Comparison of ENCODE assay signal across 8 cellular contexts in the genomic region with DNA sequence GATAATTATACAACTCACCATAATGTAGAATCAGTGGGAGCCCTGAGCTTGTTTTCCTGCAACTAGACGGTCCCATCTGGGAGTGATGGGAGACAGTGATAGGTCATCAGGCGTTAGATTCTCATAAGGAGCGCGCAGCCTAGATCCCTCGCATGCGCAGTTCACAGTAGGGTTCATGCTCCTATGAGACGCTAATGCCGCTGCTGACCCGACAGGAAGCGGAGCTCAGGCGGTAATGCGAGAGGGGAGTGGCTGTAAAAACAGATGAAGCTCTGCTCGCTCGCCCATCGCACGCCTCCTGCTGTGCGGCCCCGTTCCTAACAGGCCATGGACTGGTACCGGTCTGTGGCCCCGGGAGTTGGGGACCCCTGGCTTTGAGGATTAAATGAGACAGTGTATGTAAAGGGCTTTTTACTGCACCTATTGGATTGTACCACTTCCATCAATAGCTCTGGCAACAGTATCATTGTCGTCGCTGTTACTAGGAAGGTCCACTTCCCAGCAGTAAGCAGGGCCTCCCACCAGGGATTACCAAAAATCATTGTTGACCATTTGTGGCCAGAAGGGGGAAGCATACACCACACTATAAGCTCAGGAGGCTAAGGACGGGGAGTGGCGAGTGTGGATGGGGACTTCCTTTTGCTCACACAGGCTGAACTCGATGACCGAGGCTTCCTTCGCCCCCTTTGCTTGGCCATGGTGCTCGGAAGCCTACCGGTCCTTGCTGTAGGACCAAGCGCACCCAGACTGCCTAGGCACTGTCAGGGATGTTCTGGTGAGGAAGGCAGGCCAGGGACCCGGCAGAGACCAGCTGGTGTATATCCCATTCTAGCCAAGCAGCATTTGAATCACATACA. TPM values are rescaled to one million over a fixed set of nuclear protein-coding genes. Genes with fewer than 3 reads are reported as not detected.
DNase-seq lines count a peak whose midpoint lies in the region; ATAC-seq and TF ChIP-seq lines count a peak whose summit lies in the region.

No MANE protein-coding gene starts in this region.

- H3K27me3 Mint-ChIP-seq in CD4-positive, alpha-beta T cell, result no peaks in the 10 kb centered on the region
- H3K27me3 Mint-ChIP-seq in effector memory CD8-positive, alpha-beta T cell, result no peaks in the 10 kb centered on the region
- H3K27me3 Mint-ChIP-seq in memory B cell, result no peaks in the 10 kb centered on the region

- peak; percentile 42 to 68 (median 54) for DNase-seq in CD4-positive, alpha-beta T cell
- peak; percentile 87 for DNase-seq in NCI-H774 (lab: John Stamatoyannopoulos, UW)
- peak; percentile 30 to 59 for DNase-seq in activated CD8-positive, alpha-beta memory T cell treated with anti-CD3 and anti-CD28 coated beads for 4 hours (ENCODE audit: low read depth in 2 of 2)
- DNase-seq in effector memory CD8-positive, alpha-beta T cell, result peak; percentile 56 to 64 (median 60)
- peak; percentile 63 to 72 for DNase-seq in memory B cell (ENCODE audit: low spot score in 2 of 2)
- peak; percentile 57 for DNase-seq in stimulated activated CD8-positive, alpha-beta memory T cell treated with anti-CD3 and anti-CD28 coated beads, Interleukin-12 subunit alpha, Interleukin-12 subunit beta, amount 100 ng/mL, for 1 hour (ENCODE audit: low read depth)

- TF ChIP-seq CTCF in CD4-positive, alpha-beta T cell (IDR thresholded peaks at IDR 0.05), result peak; percentile 75

- H3K4me1 Mint-ChIP-seq in CD4-positive, alpha-beta T cell (ENCODE audit: low read depth), result peaks cover 18% of the 10 kb centered on the region
- peaks cover 11 to 14% of the 10 kb centered on the region in 2 donors for H3K4me1 Mint-ChIP-seq in effector memory CD8-positive, alpha-beta T cell (ENCODE audit: low read depth in 2 of 2)
- H3K4me1 Mint-ChIP-seq in memory B cell, result peaks cover 17% of the 10 kb centered on the region

- no peaks in the 10 kb centered on the region for H3K36me3 Mint-ChIP-seq in CD4-positive, alpha-beta T cell (ENCODE audit: low read depth)
- H3K36me3 Mint-ChIP-seq in effector memory CD8-positive, alpha-beta T cell (ENCODE audit: insufficient read depth), result no peaks in the 10 kb centered on the region
- no peaks in the 10 kb centered on the region for H3K36me3 Mint-ChIP-seq in memory B cell

- CTCF ChIA-PET in CD4-positive, alpha-beta T cell (lab: Charles Lee), result interaction anchor here (1.0 to 2.9 kb wide), 8 partner anchors 21 to 174 kb away, joined by 3 to 27 read pairs (median 6); partner anchors contain the start of genes AKR1B1 and AKR1B15

- no peaks in the 10 kb centered on the region for H3K27me3 ChIP-seq in CD4-positive, alpha-beta T cell (ENCODE audit: control insufficient read depth, insufficient read depth, low read length)

- no peaks in the 10 kb centered on the region for H3K9me3 Mint-ChIP-seq in CD4-positive, alpha-beta T cell
- no peaks in the 10 kb centered on the region for H3K9me3 Mint-ChIP-seq in effector memory CD8-positive, alpha-beta T cell
- no peaks in the 10 kb centered on the region for H3K9me3 Mint-ChIP-seq in memory B cell

- ATAC-seq in CD4-positive, alpha-beta T cell (ENCODE audit: poor library complexity), result peak; percentile 92
- ATAC-seq in GM19452 (IDR thresholded peaks at IDR 0.05; ENCODE audit: unreplicated experiment) (peak; percentile 95), HG03571 (IDR thresholded peaks at IDR 0.05; ENCODE audit: unreplicated experiment) (peak; percentile 96), memory B cell (ENCODE audit: low read depth) (peak; percentile 83)
- ATAC-seq in effector memory CD8-positive, alpha-beta T cell (replicated peaks), result peak; percentile 94

- POLR2A ChIA-PET in CD4-positive, alpha-beta T cell (lab: Charles Lee), result interaction anchor here (0.6 to 1.9 kb wide), 7 partner anchors 26 to 1971 kb away, joined by 3 to 30 read pairs (median 8); partner anchors contain the start of genes AKR1B1, AKR1B15, SLC35B4 and WDR91

- intact Hi-C loops in CD4-positive, alpha-beta T cell (cut with DNase I, micrococcal nuclease), result loop anchor here (1.0 to 10.0 kb wide), 7 partner anchors 79 to 522 kb away; no protein-coding TSS in a partner anchor

- H3K27ac ChIP-seq in CD4-positive, alpha-beta T cell (ENCODE audit: low read depth, low read length), result no peak overlapping the region

- H3K27ac Mint-ChIP-seq in CD4-positive, alpha-beta T cell, result peak overlapping the region; percentile 85
- H3K27ac Mint-ChIP-seq in effector memory CD8-positive, alpha-beta T cell, result peak overlapping the region; percentile 88 to 94
- peak overlapping the region; percentile 72 for H3K27ac Mint-ChIP-seq in memory B cell

- H3K4me3 Mint-ChIP-seq in CD4-positive, alpha-beta T cell, result peak overlapping the region; percentile 82
- H3K4me3 Mint-ChIP-seq in effector memory CD8-positive, alpha-beta T cell, result peak overlapping the region; percentile 79 to 86
- peak overlapping the region; percentile 83 for H3K4me3 Mint-ChIP-seq in memory B cell

- no peaks in the 10 kb centered on the region for H3K9me3 ChIP-seq in CD4-positive, alpha-beta T cell (ENCODE audit: control insufficient read depth, low read length)

RNA-seq across cellular contexts. Expression of gene AKR1B1, which starts 26.4 kb away (rescaled TPM):
- total RNA-seq in CD4-positive, alpha-beta T cell, result 10 to 100 TPM; 60.6 to 65.5 TPM
